23 cellular contexts compared by ENCODE assay signal in the genomic region with DNA sequence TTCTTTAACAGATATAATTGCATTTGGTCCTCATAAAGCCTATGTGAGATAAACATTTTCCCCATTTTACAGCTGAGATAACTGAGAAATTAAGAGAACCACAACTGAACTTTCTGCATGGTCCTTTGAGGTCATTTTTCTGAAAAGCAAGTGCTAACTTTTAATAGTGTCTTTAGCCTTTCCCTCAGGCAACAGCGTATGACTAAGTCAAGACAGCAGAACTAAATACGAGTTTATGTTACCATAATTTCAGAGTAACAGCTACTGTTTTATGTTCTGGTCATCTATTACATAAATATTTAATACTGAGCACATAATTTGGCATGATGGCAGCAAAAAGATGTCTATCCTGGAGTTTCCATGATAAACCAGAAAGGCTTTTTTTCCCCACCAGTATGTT.
A peak's percentile ranks its signal among the peaks of the same experiment; 100 is the strongest.
DNase-seq lines count a peak whose midpoint lies in the region; ATAC-seq, FAIRE-seq and TF ChIP-seq lines count a peak whose summit lies in the region.
"Had no signal": no experiment of that assay in that cellular context is flagged by ENCODE, and none has a peak within 500 bp of the region (broad histone marks: within the 10 kb centered on the region; RNA-seq: fewer than 3 reads in every experiment).

No MANE protein-coding gene starts in this region.

- 98% methylated on average over 2 of the region's 2 CpGs for WGBS in HepG2 (ENCODE audit: low lambda C conversion rate)
- 82% methylated on average over 2 of the region's 2 CpGs for WGBS in right lobe of liver (ENCODE audit: insufficient coverage, low coverage, low lambda C conversion rate, missing lambda C conversion rate)

- no peak for ATAC-seq in HepG2
- ATAC-seq in right lobe of liver, result no peak
- no peak for ATAC-seq in PC-3
- ATAC-seq in GM19023 (IDR thresholded peaks at IDR 0.05; ENCODE audit: unreplicated experiment), result no peak
- ATAC-seq: CD8-positive, alpha-beta T cell had no signal

- H2AFZ ChIP-seq in HepG2 (ENCODE audit: low read length) (no peak overlapping the region), PC-3 (ENCODE audit: low read length) (no peak overlapping the region)
- H2AFZ ChIP-seq: GM23248 had no signal

- H3K9me3 ChIP-seq in HepG2 (ENCODE audit: low read length) (no peaks in the 10 kb centered on the region), right lobe of liver (no peaks in the 10 kb centered on the region), PC-3 (ENCODE audit: low read length) (no peaks in the 10 kb centered on the region)
- H3K9me3 ChIP-seq: BLaER1, Caco-2 had no signal

- H3K4me2 ChIP-seq in HepG2 (ENCODE audit: low read depth, low read length) (no peak overlapping the region), PC-3 (ENCODE audit: low read length) (no peak overlapping the region)
- H3K4me2 ChIP-seq: BLaER1 had no signal

- H3K27ac ChIP-seq in HepG2 (ENCODE audit: extremely low read length, insufficient read depth, low read length) (no peak overlapping the region), right lobe of liver (no peak overlapping the region), PC-3 (ENCODE audit: low read length) (no peak overlapping the region)
- H3K27ac ChIP-seq: 22Rv1, BLaER1, C4-2B, GM23248 had no signal

- no peak for TF ChIP-seq POLR2A in HepG2 (IDR thresholded peaks at IDR 0.05; ENCODE audit: insufficient read depth in 1 of 2, low read depth in 2 of 2, low read length in 2 of 2)
- TF ChIP-seq POLR2A in right lobe of liver (IDR thresholded peaks at IDR 0.05), result no peak

- H3K79me2 ChIP-seq in HepG2 (ENCODE audit: insufficient read depth, low read length) (no peaks in the 10 kb centered on the region), PC-3 (ENCODE audit: low read length) (no peaks in the 10 kb centered on the region)

- TF ChIP-seq CTCF in HepG2 (CRISPR knock-in tag; IDR thresholded peaks at IDR 0.05), result no peak
- TF ChIP-seq CTCF in right lobe of liver (IDR thresholded peaks at IDR 0.05), result no peak
- no peak for TF ChIP-seq CTCF in PC-3 (conservative IDR thresholded peaks at IDR 0.05; ENCODE audit: low read depth, low read length)
- no peak for TF ChIP-seq CTCF in fibroblast of villous mesenchyme (IDR thresholded peaks at IDR 0.05; ENCODE audit: insufficient read depth, low read depth, low read length)

- no peak for FAIRE-seq in HepG2 (lab: Jason Lieb, UNC)
- FAIRE-seq: GM12891, GM18507, H1 had no signal

- no peaks in the 10 kb centered on the region for H3F3A ChIP-seq in PC-3 (ENCODE audit: low read length, unreplicated experiment)

- H3K27me3 ChIP-seq in HepG2 (ENCODE audit: control insufficient read depth in 1 of 2, insufficient read depth in 2 of 2, low read length in 2 of 2) (no peaks in the 10 kb centered on the region), right lobe of liver (no peaks in the 10 kb centered on the region), PC-3 (ENCODE audit: low read length) (no peaks in the 10 kb centered on the region)
- H3K27me3 ChIP-seq: BLaER1 had no signal

- POLR2A ChIA-PET in HepG2 (lab: Yijun Ruan, JAX), result no interaction called here
- POLR2A ChIA-PET in PC-3 (lab: Charles Lee; ENCODE audit: unreplicated experiment), result no interaction called here

- DNase-seq in HepG2 (ENCODE audit: low spot score) (no peak), right lobe of liver (no peak), PC-3 (peak; percentile 15), fibroblast of villous mesenchyme (ENCODE audit: low read depth) (peak; percentile 26), NCI-H1105 (lab: John Stamatoyannopoulos, UW) (no peak), islet precursor cell (no peak)
- DNase-seq: Caco-2; CD4-positive, CD25-positive, alpha-beta regulatory T cell; CD8-positive, alpha-beta T cell; DMS153; DND-41; EL; GF-D8; GM23248; H7; HCEC 1CT had no signal

- H3K9ac ChIP-seq in HepG2 (ENCODE audit: insufficient read depth, low read depth, low read length) (no peak overlapping the region), PC-3 (ENCODE audit: low read length) (no peak overlapping the region)
- H3K9ac ChIP-seq: BLaER1, GM23248 had no signal

- TF ChIP-seq EP300 in HepG2 (IDR thresholded peaks at IDR 0.05; ENCODE audit: low read depth in 2 of 2, low read length in 2 of 2), result no peak
- no peak for TF ChIP-seq EP300 in HepG2 (CRISPR knock-in tag; IDR thresholded peaks at IDR 0.05; ENCODE audit: borderline replicate concordance)

- in situ Hi-C loops in HepG2 (cut with HindIII; ENCODE audit: extremely low pct_ligation_motif_present, low pct_unique_long_range_greater_than_20kb), result no loop called here

- H4K20me1 ChIP-seq in HepG2 (ENCODE audit: insufficient read depth, low read length) (no peaks in the 10 kb centered on the region), PC-3 (ENCODE audit: low read length) (no peaks in the 10 kb centered on the region)
- H4K20me1 ChIP-seq: BLaER1 had no signal

- no peaks in the 10 kb centered on the region for H3K36me3 ChIP-seq in HepG2 (replicated peaks in 1 of 2; ENCODE audit: control insufficient read depth in 1 of 2, insufficient read depth in 2 of 2, low read length in 2 of 2)
- H3K36me3 ChIP-seq in right lobe of liver, result peaks cover 0 to 3% (median 0%) of the 10 kb centered on the region in 4 donors
- no peaks in the 10 kb centered on the region for H3K36me3 ChIP-seq in PC-3 (ENCODE audit: low read depth, low read length)

- BruUV-seq in HepG2 (replicated peaks; lab: Mats Ljungman, UMichigan), result no TSS peak
- BruUV-seq in PC-3 (replicated peaks; lab: Mats Ljungman, UMichigan), result no TSS peak

- no peaks in the 10 kb centered on the region for H3K4me1 ChIP-seq in HepG2 (ENCODE audit: insufficient read depth, low read length)
- H3K4me1 ChIP-seq in right lobe of liver, result peaks cover 0 to 4% (median 0%) of the 10 kb centered on the region in 4 donors
- H3K4me1 ChIP-seq in PC-3 (ENCODE audit: insufficient read depth, low read length), result peaks cover 5% of the 10 kb centered on the region; the same call in 1 of the 2 replicates
- H3K4me1 ChIP-seq: Caco-2 had no signal

- no peak for TF ChIP-seq RAD21 in HepG2 (CRISPR knock-in tag; IDR thresholded peaks at IDR 0.05)

- H3K9me2 ChIP-seq in PC-3 (replicated peaks; ENCODE audit: low read length), result no peaks in the 10 kb centered on the region

- H3K4me3 ChIP-seq in HepG2 (replicated peaks in 1 of 3; ENCODE audit: insufficient read depth in 1 of 3, low read depth in 2 of 3, low read length in 3 of 3) (no peak overlapping the region), right lobe of liver (no peak overlapping the region), PC-3 (ENCODE audit: low read length) (no peak overlapping the region), fibroblast of villous mesenchyme (ENCODE audit: low read depth, low read length) (no peak overlapping the region)
- H3K4me3 ChIP-seq: BLaER1, GM23248 had no signal

- intact Hi-C loops in HepG2 (cut with micrococcal nuclease; ENCODE audit: unreplicated experiment) (no loop called here), right lobe of liver (cut with DNase I) (no loop called here), PC-3 (cut with micrococcal nuclease) (no loop called here)

- CTCF ChIA-PET in HepG2 (lab: Yijun Ruan, JAX; ENCODE audit: low intra/inter-chr PET ratio, low total read pairs), result no interaction called here
- CTCF ChIA-PET in PC-3 (lab: Charles Lee), result no interaction called here

TF ChIP-seq in HepG2, 621 proteins besides CTCF, POLR2A, EP300 and RAD21:
- TF ChIP-seq ZNF7 (CRISPR knock-in tag; IDR thresholded peaks at IDR 0.05) (0 out of 2 replicates have a peak, but pooled peaks have one; percentile 34), RBM39 (IDR thresholded peaks at IDR 0.05; ENCODE audit: low read depth, low read length, poor library complexity, severe bottlenecking) (no peak)

Comparison
In these comparisons a context has a peak if more than half of its experiments do, and no peak if none do; other contexts are left out.
1. DNase-seq: peak in PC-3 (single experiment) and fibroblast of villous mesenchyme (single experiment); none in HepG2 (single experiment), right lobe of liver (0 of 3), NCI-H1105 (single experiment) and islet precursor cell (single experiment).